Comparison of ENCODE assay signal across 26 cellular contexts in the genomic region with DNA sequence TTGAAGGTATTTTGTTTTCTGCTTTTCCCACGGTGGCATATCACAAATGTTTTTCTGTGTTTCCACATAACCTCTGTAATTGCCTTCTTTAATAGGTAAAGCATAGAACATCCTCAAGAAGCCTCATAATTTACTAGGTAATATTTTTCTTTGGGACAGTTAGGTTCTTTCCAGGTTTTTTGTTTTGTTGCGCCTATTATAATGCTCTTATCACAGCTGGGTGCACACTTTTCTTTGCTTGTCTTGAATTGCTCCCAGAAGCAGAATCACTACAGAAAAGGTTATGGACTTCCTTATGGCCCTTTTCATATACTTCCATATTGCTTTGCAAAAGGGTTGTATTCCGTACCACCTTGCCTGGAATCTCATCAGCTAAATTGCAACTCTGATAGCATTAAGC.
"Had no signal": no experiment of that assay in that cellular context is flagged by ENCODE, and none has a peak within 500 bp of the region (broad histone marks: within the 10 kb centered on the region; RNA-seq: fewer than 3 reads in every experiment).

No MANE protein-coding gene starts in this region.

- H3K27me3 ChIP-seq: neural progenitor cell, pancreas, right lobe of liver, sigmoid colon, stomach, thyroid gland, tibial nerve, upper lobe of left lung, vagina had no signal

- H3K36me3 ChIP-seq: neural progenitor cell, pancreas, prostate gland, right atrium auricular region, right lobe of liver, sigmoid colon, stomach, thoracic aorta, thyroid gland, tibial nerve, upper lobe of left lung, vagina had no signal

- H3K9ac ChIP-seq: neural progenitor cell had no signal

- H3K4me1 ChIP-seq: neural progenitor cell, pancreas, prostate gland, right atrium auricular region, right lobe of liver, sigmoid colon, stomach, thyroid gland, tibial nerve, upper lobe of left lung, vagina had no signal

- H2AFZ ChIP-seq: neural progenitor cell had no signal

- ATAC-seq: naive thymus-derived CD8-positive, alpha-beta T cell; natural killer cell treated with Interleukin-12 subunit alpha and Interleukin-12 subunit beta and Interleukin-15 and Interleukin-18, amount 100 ng/mL, for 72 hours; pancreas; right lobe of liver; stimulated activated effector memory CD8-positive, alpha-beta T cell treated with anti-CD3 and anti-CD28 coated beads, Interleukin-12 subunit alpha, Interleukin-12 subunit beta, amount 100 ng/mL, for 72 hours; stimulated activated naive B cell treated with anti-CD40 and anti-IgM and Interleukin-4, amounts not matched to agents 10 μg/mL and 1 μg/mL and 100 μg/mL, for 72 hours had no signal

- DNase-seq: naive thymus-derived CD8-positive, alpha-beta T cell; nephron progenitor cell; occipital lobe; pancreas; retina; right lobe of liver; sigmoid colon; small intestine; stimulated activated CD4-positive, alpha-beta T cell treated with anti-CD3 and anti-CD28 coated beads, Interleukin-15, amount 100 ng/mL, for 24 hours; stimulated activated CD4-positive, alpha-beta T cell treated with anti-CD3 and anti-CD28 coated beads, Interleukin-2, amount 100 ng/mL, for 24 hours; stimulated activated CD4-positive, alpha-beta T cell treated with anti-CD3 and anti-CD28 coated beads, Interleukin-2, amount 100 ng/mL, for 48 hours; stimulated activated CD4-positive, alpha-beta T cell treated with anti-CD3 and anti-CD28 coated beads, Interleukin-4, amount 100 ng/mL, for 24 hours; stimulated activated naive B cell treated with anti-CD40 and anti-IgM and Interleukin-4, amounts not matched to agents 10 μg/mL and 1 μg/mL and 100 μg/mL, for 72 hours; stimulated activated naive CD4-positive, alpha-beta T cell treated with Interleukin-2 at 50 U/mL for 16 hours; stomach; thyroid gland; trophoblast cell; upper lobe of left lung had no signal

- H3K4me3 ChIP-seq: neural progenitor cell, pancreas, prostate gland, right atrium auricular region, right lobe of liver, sigmoid colon, stomach, thoracic aorta, thyroid gland, tibial nerve, upper lobe of left lung, vagina had no signal

- H3K4me2 ChIP-seq: neural progenitor cell had no signal

- H3K27ac ChIP-seq: neural progenitor cell, pancreas, prostate gland, right atrium auricular region, right lobe of liver, sigmoid colon, stomach, thoracic aorta, thyroid gland, tibial nerve, upper lobe of left lung, vagina had no signal

- H3K9me3 ChIP-seq: pancreas, prostate gland, right atrium auricular region, right lobe of liver, sigmoid colon, stomach, thoracic aorta, thyroid gland, tibial nerve, upper lobe of left lung, vagina had no signal
